In genomic region chr17:45316271-45317112, GRCh38 we compare ENCODE assay signal across 1 cellular context.
TF ChIP-seq lines count a peak whose summit lies in the region.

Gene MAP3K14 (minus strand): TSS chr17:45317020. CDS start chr17:45290745, 26,275 bp downstream.

TF ChIP-seq in HepG2, 621 proteins besides CTCF, POLR2A, EP300 and RAD21 (continued from another document and continues in another):
- TF ChIP-seq ZBTB40 (IDR thresholded peaks at IDR 0.05) (no peak), ZBTB40 (CRISPR knock-in tag; IDR thresholded peaks at IDR 0.05) (peak; percentile 60; the same call in 1 of the 2 replicates), ZNF589 (CRISPR knock-in tag; conservative IDR thresholded peaks at IDR 0.05) (0 out of 2 replicates have a peak, but pooled peaks have one; percentile 34), PCBP1 (IDR thresholded peaks at IDR 0.05; ENCODE audit: borderline replicate concordance, low read depth, low read length) (no peak), NONO (IDR thresholded peaks at IDR 0.05) (no peak), NONO (CRISPR knock-in tag; conservative IDR thresholded peaks at IDR 0.05) (peak; percentile 30; the same call in 1 of the 2 replicates), REST (IDR thresholded peaks at IDR 0.05; ENCODE audit: borderline replicate concordance in 1 of 2, low read depth in 1 of 2, low read length in 2 of 2) (0 out of 4 replicates have a peak, but pooled peaks of 1 of the 2 experiments have one; percentile 40), ZNF749 (CRISPR knock-in tag; IDR thresholded peaks at IDR 0.05; ENCODE audit: borderline replicate concordance) (peak; percentile 63; the same call in 1 of the 2 replicates), RXRB (CRISPR knock-in tag; IDR thresholded peaks at IDR 0.05; ENCODE audit: borderline replicate concordance) (peak; percentile 8; the same call in 1 of the 2 replicates), ZNF121 (CRISPR knock-in tag; IDR thresholded peaks at IDR 0.05) (peak; percentile 88), PPARG (CRISPR knock-in tag; conservative IDR thresholded peaks at IDR 0.05) (no peak), STAG1 (CRISPR knock-in tag; IDR thresholded peaks at IDR 0.05) (peak; percentile 16), ZFYVE20 (CRISPR knock-in tag; IDR thresholded peaks at IDR 0.05; ENCODE audit: borderline replicate concordance, low read depth) (peak; percentile 89; the same call in 1 of the 2 replicates), GATAD2A (CRISPR knock-in tag; IDR thresholded peaks at IDR 0.05) (peak; percentile 32; the same call in 1 of the 2 replicates), SAFB2 (CRISPR knock-in tag; IDR thresholded peaks at IDR 0.05; ENCODE audit: borderline replicate concordance, low read depth) (peak; percentile 65; the same call in 1 of the 2 replicates), ZNF446 (CRISPR knock-in tag; IDR thresholded peaks at IDR 0.05) (peak; percentile 96), ZNF441 (CRISPR knock-in tag; IDR thresholded peaks at IDR 0.05; ENCODE audit: borderline replicate concordance) (peak; percentile 96; the same call in 1 of the 2 replicates), NCOA1 (CRISPR knock-in tag; IDR thresholded peaks at IDR 0.05) (peak; percentile 45; the same call in 1 of the 2 replicates), EED (CRISPR knock-in tag; IDR thresholded peaks at IDR 0.05) (peak; percentile 43; the same call in 1 of the 2 replicates), TMF1 (CRISPR knock-in tag; IDR thresholded peaks at IDR 0.05; ENCODE audit: low read depth) (peak; percentile 66; the same call in 1 of the 2 replicates), GMEB1 (CRISPR knock-in tag; IDR thresholded peaks at IDR 0.05; ENCODE audit: borderline replicate concordance) (0 out of 2 replicates have a peak, but pooled peaks have one; percentile 3), ZNF253 (CRISPR knock-in tag; IDR thresholded peaks at IDR 0.05; ENCODE audit: borderline replicate concordance) (peak; percentile 35; the same call in 1 of the 2 replicates), RXRA (CRISPR knock-in tag; IDR thresholded peaks at IDR 0.05) (0 out of 2 replicates have a peak, but pooled peaks have one; percentile 57), IRX3 (CRISPR knock-in tag; IDR thresholded peaks at IDR 0.05; ENCODE audit: borderline replicate concordance, low read depth) (peak; percentile 81; the same call in 1 of the 2 replicates), ZNF776 (CRISPR knock-in tag; IDR thresholded peaks at IDR 0.05) (peak; percentile 51; the same call in 1 of the 2 replicates), ZNF687 (CRISPR knock-in tag; IDR thresholded peaks at IDR 0.05) (peak; percentile 51; the same call in 1 of the 2 replicates), DBP (CRISPR knock-in tag; IDR thresholded peaks at IDR 0.05; ENCODE audit: not compliant biosample characterization) (peak; percentile 81), SMYD3 (CRISPR knock-in tag; IDR thresholded peaks at IDR 0.05) (peak; percentile 47; the same call in 1 of the 2 replicates), ASH2L (IDR thresholded peaks at IDR 0.05; ENCODE audit: insufficient read length, low read depth, low read length) (peak; percentile 64), ZNF280B (CRISPR knock-in tag; IDR thresholded peaks at IDR 0.05; ENCODE audit: borderline replicate concordance) (peak; percentile 84), FLYWCH1 (CRISPR knock-in tag; IDR thresholded peaks at IDR 0.05) (peak; percentile 75; the same call in 1 of the 2 replicates), RBM39 (IDR thresholded peaks at IDR 0.05; ENCODE audit: low read depth, low read length, poor library complexity, severe bottlenecking) (peak; percentile 7), KDM5A (IDR thresholded peaks at IDR 0.05; ENCODE audit: borderline replicate concordance, low read length) (peak; percentile 72), PHF8 (CRISPR knock-in tag; IDR thresholded peaks at IDR 0.05) (peak; percentile 80)
